Comparison of ENCODE assay signal across 22 cellular contexts in genomic region chr1:43492816-43493215, GRCh38. TPM values are rescaled to one million over a fixed set of nuclear protein-coding genes. Genes with fewer than 3 reads are reported as not detected.
DNase-seq lines count a peak whose midpoint lies in the region; ATAC-seq, FAIRE-seq and TF ChIP-seq lines count a peak whose summit lies in the region.
"Had no signal": no experiment of that assay in that cellular context is flagged by ENCODE, and none has a peak within 500 bp of the region (broad histone marks: within the 10 kb centered on the region; RNA-seq: fewer than 3 reads in every experiment).

No MANE protein-coding gene starts in this region.

- H3K9me1 ChIP-seq in endothelial cell of umbilical vein (replicated peaks; ENCODE audit: control insufficient read depth, extremely low read depth, insufficient read depth, low read length) = no peaks in the 10 kb centered on the region

- H3K27me3 ChIP-seq in PC-3 (ENCODE audit: low read length) = no peaks in the 10 kb centered on the region
- H3K27me3 ChIP-seq in endothelial cell of umbilical vein (ENCODE audit: control insufficient read depth in 2 of 2, insufficient read depth in 2 of 2, low read length in 2 of 2) = no peaks in the 10 kb centered on the region
- H3K27me3 ChIP-seq: left lung, tibial artery had no signal

- intact Hi-C loops in PC-3 (cut with micrococcal nuclease) = no loop called here
- intact Hi-C loops in endothelial cell of umbilical vein (cut with micrococcal nuclease) = no loop called here

- H4K20me1 ChIP-seq in PC-3 (ENCODE audit: low read length) (no peaks in the 10 kb centered on the region), endothelial cell of umbilical vein (replicated peaks; ENCODE audit: control insufficient read depth, extremely low read depth, insufficient read depth, low read length) (no peaks in the 10 kb centered on the region)

- CTCF ChIA-PET in PC-3 (lab: Charles Lee) = no interaction called here
- CTCF ChIA-PET in endothelial cell of umbilical vein (lab: Charles Lee) = interaction anchor here (1.1 kb wide), 1 partner anchor 11 kb away, joined by 3 read pairs; no protein-coding TSS in a partner anchor

- TF ChIP-seq POLR2A in endothelial cell of umbilical vein (IDR thresholded peaks at IDR 0.05; ENCODE audit: low read depth, low read length) = no peak

- POLR2A ChIA-PET in PC-3 (lab: Charles Lee; ENCODE audit: unreplicated experiment) = interaction anchor here (0.7 kb wide), 1 partner anchor 78 kb away, joined by 3 read pairs; no protein-coding TSS in a partner anchor
- POLR2A ChIA-PET in endothelial cell of umbilical vein (lab: Charles Lee) = no interaction called here

- peaks cover 10% of the 10 kb centered on the region for H3K9me3 ChIP-seq in PC-3 (ENCODE audit: low read length)
- H3K9me3 ChIP-seq in endothelial cell of umbilical vein (replicated peaks; ENCODE audit: control insufficient read depth, insufficient read depth, low read length) = peaks cover 1% of the 10 kb centered on the region

- H3K27ac ChIP-seq in PC-3 (ENCODE audit: low read length) = peak overlapping the region; percentile 20; the same call in 1 of the 2 replicates
- no peak overlapping the region for H3K27ac ChIP-seq in endothelial cell of umbilical vein (ENCODE audit: insufficient read depth, low read depth, low read length)
- H3K27ac ChIP-seq: psoas muscle, skin epidermis, tibial artery had no signal

- H3K9me2 ChIP-seq in PC-3 (replicated peaks; ENCODE audit: low read length) = no peaks in the 10 kb centered on the region

- H3K4me3 ChIP-seq in PC-3 (ENCODE audit: low read length) (no peak overlapping the region), endothelial cell of umbilical vein (replicated peaks in 1 of 3; ENCODE audit: insufficient read depth in 1 of 3, low read depth in 1 of 3, low read length in 3 of 3) (no peak overlapping the region)
- H3K4me3 ChIP-seq: left lung, psoas muscle, skin epidermis, tibial artery had no signal

- H3K4me1 ChIP-seq in PC-3 (ENCODE audit: insufficient read depth, low read length) = peaks cover 22% of the 10 kb centered on the region
- peaks cover 5% of the 10 kb centered on the region for H3K4me1 ChIP-seq in endothelial cell of umbilical vein (ENCODE audit: control insufficient read depth, extremely low read depth, insufficient read depth, low read length)
- H3K4me1 ChIP-seq: psoas muscle, tibial artery had no signal

- H3K9ac ChIP-seq in PC-3 (ENCODE audit: low read length) (no peak overlapping the region), endothelial cell of umbilical vein (replicated peaks; ENCODE audit: extremely low read depth, insufficient read depth, low read length) (no peak overlapping the region)

- FAIRE-seq in endothelial cell of umbilical vein (lab: Jason Lieb, UNC) = no peak

- H2AFZ ChIP-seq in PC-3 (ENCODE audit: low read length) (peak overlapping the region; percentile 28; the same call in 1 of the 2 replicates), endothelial cell of umbilical vein (ENCODE audit: low read depth, low read length) (peak overlapping the region; percentile 28)

- ATAC-seq in PC-3 = peak; percentile 80
- no peak for ATAC-seq in HG02981 (IDR thresholded peaks at IDR 0.05; ENCODE audit: unreplicated experiment)
- no peak for ATAC-seq in GM19351 (IDR thresholded peaks at IDR 0.05; ENCODE audit: unreplicated experiment)
- ATAC-seq: activated CD4-positive, alpha-beta T cell treated with anti-CD3 and anti-CD28 coated beads for 36 hours; left lung; psoas muscle had no signal

- dilution Hi-C loops in endothelial cell of umbilical vein (cut with MboI; ENCODE audit: extremely low pct_ligation_motif_present, low sequenced_read_pairs) = no loop called here

- no peaks in the 10 kb centered on the region for H3F3A ChIP-seq in PC-3 (ENCODE audit: low read length, unreplicated experiment)

- H3K4me2 ChIP-seq in PC-3 (ENCODE audit: low read length) (peak overlapping the region; percentile 24), endothelial cell of umbilical vein (ENCODE audit: insufficient read depth, low read length) (no peak overlapping the region)

- H3K36me3 ChIP-seq in PC-3 (ENCODE audit: low read depth, low read length) (peaks cover 3% of the 10 kb centered on the region; the same call in 1 of the 2 replicates), endothelial cell of umbilical vein (ENCODE audit: control insufficient read depth in 2 of 2, extremely low read depth in 1 of 2, insufficient read depth in 2 of 2, low read length in 2 of 2) (no peaks in the 10 kb centered on the region)
- H3K36me3 ChIP-seq: left lung had no signal

- DNase-seq in ELR (ENCODE audit: low read depth) (peak; percentile 74), PC-3 (peak; percentile 83), endothelial cell of umbilical vein (ENCODE audit: low read depth, low spot score) (peak; percentile 82), lung microvascular endothelial cell (ENCODE audit: low read depth in 2 of 2) (peak; percentile 56 to 60), SIG-M5 (lab: John Stamatoyannopoulos, UW) (no peak)
- no peak for DNase-seq in stimulated activated CD4-positive, alpha-beta T cell treated with anti-CD3 and anti-CD28 coated beads, Interleukin-4, amount 100 ng/mL, for 1 hour
- DNase-seq: activated CD4-positive, alpha-beta T cell treated with anti-CD3 and anti-CD28 coated beads for 36 hours; activated naive CD8-positive, alpha-beta T cell treated with anti-CD3 and anti-CD28 coated beads for 36 hours; CD4-positive, alpha-beta memory T cell; DMS153; H9; Kasumi-1; left lung; NCI-H1417; NCI-H524; psoas muscle; Right ventricle myocardium superior; stimulated activated naive CD4-positive, alpha-beta T cell treated with Interleukin-2 at 50 U/mL for 16 hours; tibial artery had no signal

- TF ChIP-seq CTCF in PC-3 (conservative IDR thresholded peaks at IDR 0.05; ENCODE audit: low read depth, low read length) (no peak), endothelial cell of umbilical vein (IDR thresholded peaks at IDR 0.05; ENCODE audit: extremely low read depth in 1 of 2, insufficient read depth in 1 of 2, low read depth in 1 of 2, low read length in 2 of 2) (no peak)

- H3K79me2 ChIP-seq in PC-3 (ENCODE audit: low read length) (no peaks in the 10 kb centered on the region), endothelial cell of umbilical vein (ENCODE audit: control insufficient read depth, insufficient read depth, low read length) (no peaks in the 10 kb centered on the region)

- BruUV-seq in PC-3 (replicated peaks; lab: Mats Ljungman, UMichigan) = no TSS peak
- BruUV-seq in endothelial cell of umbilical vein (replicated peaks; lab: Mats Ljungman, UMichigan) = no TSS peak

TF ChIP-seq in endothelial cell of umbilical vein, 7 proteins besides CTCF, POLR2A, EP300 and RAD21:
- no peak for TF ChIP-seq POLR2AphosphoS5 (IDR thresholded peaks at IDR 0.05; ENCODE audit: insufficient read depth, low read depth, low read length)
- no peak for TF ChIP-seq MAX (IDR thresholded peaks at IDR 0.05; ENCODE audit: insufficient read depth, insufficient read length)
- TF ChIP-seq GATA2 (IDR thresholded peaks at IDR 0.05; ENCODE audit: insufficient read depth, insufficient read length, low read depth, low read length) = peak; percentile 24

RNA-seq across cellular contexts. Expression of gene PTPRF, which starts 37.9 kb away (rescaled TPM):
- total RNA-seq in PC-3 (2014; rRNA removed) (67.4 and 100 TPM in 2 replicates), endothelial cell of umbilical vein (271 and 338 TPM in 2 replicates), lung microvascular endothelial cell (59.9 and 68.8 TPM in 2 replicates)
- polyA plus RNA-seq in endothelial cell of umbilical vein = 217 and 267 TPM in 2 replicates
- 228 and 234 TPM in 2 replicates for polyA plus RNA-seq in endothelial cell of umbilical vein (2011; cell fraction: cytosol; rRNA removed)
- 315 and 338 TPM in 2 replicates for polyA plus RNA-seq in endothelial cell of umbilical vein (2011; cell fraction: nucleus; rRNA removed)
- polyA plus RNA-seq in endothelial cell of umbilical vein (2012) = 215 and 240 TPM in 2 replicates
- polyA minus RNA-seq in endothelial cell of umbilical vein = 650 and 729 TPM in 2 replicates
- 57.9 TPM for polyA minus RNA-seq in endothelial cell of umbilical vein (2011; cell fraction: cytosol; rRNA and poly(A)+ RNA removed)
- polyA minus RNA-seq in endothelial cell of umbilical vein (2011; cell fraction: nucleus; rRNA and poly(A)+ RNA removed) = 193 and 276 TPM in 2 replicates
- total RNA-seq: CD4-positive, alpha-beta memory T cell had no signal
- polyA plus RNA-seq: CD4-positive, alpha-beta memory T cell had no signal

RNA-seq across cellular contexts. Expression of gene HYI, which starts 39.1 kb away (rescaled TPM):
- total RNA-seq in PC-3 (2014; rRNA removed) (87.1 and 89.8 TPM in 2 replicates), endothelial cell of umbilical vein (266 and 342 TPM in 2 replicates), lung microvascular endothelial cell (80.0 and 147 TPM in 2 replicates)
- 324 and 351 TPM in 2 replicates for polyA plus RNA-seq in endothelial cell of umbilical vein
- 244 and 309 TPM in 2 replicates for polyA plus RNA-seq in endothelial cell of umbilical vein (2011; cell fraction: cytosol; rRNA removed)
- 1,045 and 1,101 TPM in 2 replicates for polyA plus RNA-seq in endothelial cell of umbilical vein (2011; cell fraction: nucleus; rRNA removed)
- 216 and 227 TPM in 2 replicates for polyA plus RNA-seq in endothelial cell of umbilical vein (2012)
- 145 and 146 TPM in 2 replicates for polyA minus RNA-seq in endothelial cell of umbilical vein
- 10.7 TPM for polyA minus RNA-seq in endothelial cell of umbilical vein (2011; cell fraction: cytosol; rRNA and poly(A)+ RNA removed)
- 120 and 216 TPM in 2 replicates for polyA minus RNA-seq in endothelial cell of umbilical vein (2011; cell fraction: nucleus; rRNA and poly(A)+ RNA removed)

Comparison
In these comparisons a context has a peak if more than half of its experiments do, and no peak if none do; other contexts are left out.
1. DNase-seq: peak in ELR (single experiment), PC-3 (single experiment), endothelial cell of umbilical vein (single experiment) and lung microvascular endothelial cell (2 of 2); none in SIG-M5 (single experiment) and stimulated activated CD4-positive, alpha-beta T cell treated with anti-CD3 and anti-CD28 coated beads, Interleukin-4, amount 100 ng/mL, for 1 hour (single experiment).